ENCODE assay signal across 10 cellular contexts in the genomic region with DNA sequence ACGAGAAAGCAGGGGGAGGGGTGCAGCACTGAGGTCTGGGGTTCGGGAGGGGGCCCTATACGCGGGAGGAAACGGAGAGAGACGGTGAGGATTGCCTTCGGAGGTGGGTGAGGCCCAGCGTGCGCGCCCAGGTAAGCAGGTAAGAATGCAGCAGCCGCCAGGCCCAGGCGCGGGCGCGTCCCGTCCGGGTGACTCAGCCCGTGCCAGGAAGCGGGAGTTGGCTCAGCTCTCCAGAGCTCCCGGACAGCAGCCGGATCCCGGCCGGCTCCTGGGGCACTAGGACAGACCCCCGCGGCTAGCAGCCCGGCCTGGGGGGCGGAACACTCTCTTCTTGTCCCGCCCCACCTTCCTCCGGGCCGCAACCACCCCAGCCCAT. TPM values are rescaled to one million over a fixed set of nuclear protein-coding genes. Genes with fewer than 3 reads are reported as not detected.
DNase-seq lines count a peak whose midpoint lies in the region; TF ChIP-seq lines count a peak whose summit lies in the region.
"Had no signal": no experiment of that assay in that cellular context is flagged by ENCODE, and none has a peak within 500 bp of the region (broad histone marks: within the 10 kb centered on the region; RNA-seq: fewer than 3 reads in every experiment).

No MANE protein-coding gene starts in this region.

- H3K36me3 ChIP-seq in HUES6 (ENCODE audit: control insufficient read depth, insufficient read depth, low read length) (no peaks in the 10 kb centered on the region), thyroid gland (no peaks in the 10 kb centered on the region)

- H3K27ac ChIP-seq in HUES6 (ENCODE audit: low read depth, low read length) (no peak overlapping the region), caudate nucleus (ENCODE audit: low read depth, low read length) (peak overlapping the region; percentile 49), thyroid gland (no peak overlapping the region)

- no peak for TF ChIP-seq POLR2A in thyroid gland (IDR thresholded peaks at IDR 0.05)

- H3K27me3 ChIP-seq in HUES6 (ENCODE audit: control insufficient read depth, insufficient read depth, low read length): peaks cover 61% of the 10 kb centered on the region
- peaks cover 6% of the 10 kb centered on the region for H3K27me3 ChIP-seq in thyroid gland

- H3K4me3 ChIP-seq in HUES6 (ENCODE audit: low read depth, low read length) (peak overlapping the region; percentile 92), thyroid gland (replicated peaks in 1 of 3) (peak overlapping the region in 1 of 3 donors; percentile 40)

- no peak for TF ChIP-seq CTCF in thyroid gland (IDR thresholded peaks at IDR 0.05)

- H3K9me3 ChIP-seq in HUES6 (ENCODE audit: control insufficient read depth, insufficient read depth, low read depth, low read length): no peaks in the 10 kb centered on the region
- no peaks in the 10 kb centered on the region for H3K9me3 ChIP-seq in thyroid gland

- DNase-seq in caudate nucleus (lab: John Stamatoyannopoulos, UW) (no peak), left kidney (ENCODE audit: low read depth, low spot score) (peak; percentile 68), thyroid gland (peak; percentile 53 to 63), AG08395 (ENCODE audit: low spot score) (no peak), DMS79 treated with DMSO at 0.1 percent for 48 hours (lab: John Stamatoyannopoulos, UW) (no peak), AML-193 (lab: John Stamatoyannopoulos, UW) (no peak)
- no peak for DNase-seq in activated CD8-positive, alpha-beta memory T cell treated with anti-CD3 and anti-CD28 coated beads, Interleukin-2, amount 50 U/mL, for 4 hours
- DNase-seq: central memory CD4-positive, alpha-beta T cell; NCI-H1105 had no signal

- intact Hi-C loops in thyroid gland (cut with DNase I): no loop called here

- peaks cover 41% of the 10 kb centered on the region for H3K4me1 ChIP-seq in HUES6 (ENCODE audit: control insufficient read depth, insufficient read depth, low read length)
- peaks cover 19 to 28% of the 10 kb centered on the region in 2 donors for H3K4me1 ChIP-seq in thyroid gland

- peak overlapping the region; percentile 68 for H3K9ac ChIP-seq in HUES6 (ENCODE audit: low read length)

- WGBS in thyroid gland, 2 donors: 20 to 38% methylated on average over 28 to 30 of the region's 30 CpGs

RNA-seq across cellular contexts. Expression of gene MDFI, which starts 1.5 kb away (rescaled TPM):
- 1 to 10 TPM; 2.9 to 9.3 (median 6.5) TPM for total RNA-seq in thyroid gland

Comparison
In these comparisons a context has a peak if more than half of its experiments do, and no peak if none do; other contexts are left out.
1. DNase-seq: peak in left kidney (single experiment) and thyroid gland (2 of 2); none in caudate nucleus (0 of 61), AG08395 (single experiment), DMS79 treated with DMSO at 0.1 percent for 48 hours (single experiment), activated CD8-positive, alpha-beta memory T cell treated with anti-CD3 and anti-CD28 coated beads, Interleukin-2, amount 50 U/mL, for 4 hours (single experiment) and AML-193 (0 of 2).